17 cellular contexts compared by ENCODE assay signal in the genomic region with DNA sequence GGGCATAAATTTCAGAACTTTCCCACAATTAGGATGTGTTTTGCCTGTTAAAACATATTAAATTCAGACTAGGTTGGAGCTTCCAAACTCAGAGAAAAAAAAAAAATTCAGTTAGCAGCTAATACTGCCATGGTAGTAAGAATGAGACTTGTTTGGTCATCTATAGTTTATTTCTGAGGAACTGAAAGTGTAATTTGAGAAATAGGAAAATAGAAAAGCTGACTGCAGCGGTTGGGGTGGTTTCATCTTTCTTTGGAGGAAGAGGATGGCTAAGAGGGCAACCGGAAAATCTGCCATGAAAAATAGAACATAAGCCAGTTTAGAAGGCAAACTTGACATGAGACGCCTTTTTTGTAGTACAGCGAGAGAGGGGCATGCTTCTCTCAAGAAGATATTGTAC.
"Had no signal": no experiment of that assay in that cellular context is flagged by ENCODE, and none has a peak within 500 bp of the region (broad histone marks: within the 10 kb centered on the region; RNA-seq: fewer than 3 reads in every experiment).

No MANE protein-coding gene starts in this region.

- H3K9me3 ChIP-seq: adrenal gland, colonic mucosa, left lung, stomach, testis, upper lobe of left lung had no signal

- H3K27me3 Mint-ChIP-seq: activated CD4-positive, alpha-beta memory T cell treated with anti-CD3 and anti-CD28 coated beads, Interleukin-2, amount 10 ng/mL, durations not matched to agents 7 days and 5 days; activated CD4-positive, alpha-beta T cell treated with anti-CD3 and anti-CD28 coated beads for 36 hours; activated naive CD4-positive, alpha-beta T cell treated with anti-CD3 and anti-CD28 coated beads, Interleukin-2, amount 50 U/mL, for 24 hours; naive thymus-derived CD4-positive, alpha-beta T cell had no signal

- H3K4me3 Mint-ChIP-seq: activated CD4-positive, alpha-beta memory T cell treated with anti-CD3 and anti-CD28 coated beads, Interleukin-2, amount 10 ng/mL, durations not matched to agents 7 days and 5 days; activated CD4-positive, alpha-beta T cell treated with anti-CD3 and anti-CD28 coated beads for 36 hours; activated naive CD4-positive, alpha-beta T cell treated with anti-CD3 and anti-CD28 coated beads, Interleukin-2, amount 50 U/mL, for 24 hours; activated T-cell treated with anti-CD3 and anti-CD28 coated beads, Interleukin-2, amount 50 U/mL, for 4 hours; naive thymus-derived CD4-positive, alpha-beta T cell had no signal

- H3K27ac ChIP-seq: adrenal gland, cardiac muscle cell, colonic mucosa, left lung, stomach, testis, upper lobe of left lung had no signal

- H3K36me3 Mint-ChIP-seq: activated naive CD4-positive, alpha-beta T cell treated with anti-CD3 and anti-CD28 coated beads, Interleukin-2, amount 50 U/mL, for 24 hours; naive thymus-derived CD4-positive, alpha-beta T cell had no signal

- H3K36me3 ChIP-seq: adrenal gland, cardiac muscle cell, colonic mucosa, left lung, stomach, upper lobe of left lung had no signal

- DNase-seq: activated CD4-positive, alpha-beta memory T cell treated with anti-CD3 and anti-CD28 coated beads, Interleukin-2, amount 10 ng/mL, durations not matched to agents 7 days and 5 days; activated CD4-positive, alpha-beta T cell treated with anti-CD3 and anti-CD28 coated beads for 36 hours; activated effector memory CD4-positive, alpha-beta T cell treated with Interleukin-2 at 50 U/mL for 16 hours; activated T-cell treated with anti-CD3 and anti-CD28 coated beads, Interleukin-2, amount 50 U/mL, for 4 hours; adrenal gland; hippocampal formation; left lung; naive thymus-derived CD4-positive, alpha-beta T cell; stimulated activated CD4-positive, alpha-beta T cell treated with anti-CD3 and anti-CD28 coated beads, Interleukin-1b, Interleukin-23, amount 100 ng/mL, for 48 hours; stomach; testis; upper lobe of left lung had no signal

- H3K27me3 ChIP-seq: adrenal gland, cardiac muscle cell, colonic mucosa, left lung, stomach, testis, upper lobe of left lung had no signal

- H3K27ac Mint-ChIP-seq: activated CD4-positive, alpha-beta memory T cell treated with anti-CD3 and anti-CD28 coated beads, Interleukin-2, amount 10 ng/mL, durations not matched to agents 7 days and 5 days; activated CD4-positive, alpha-beta T cell treated with anti-CD3 and anti-CD28 coated beads for 36 hours; activated naive CD4-positive, alpha-beta T cell treated with anti-CD3 and anti-CD28 coated beads, Interleukin-2, amount 50 U/mL, for 24 hours; naive thymus-derived CD4-positive, alpha-beta T cell had no signal

- FAIRE-seq: endometrium, keratinocyte had no signal

- ATAC-seq: activated CD4-positive, alpha-beta T cell treated with anti-CD3 and anti-CD28 coated beads for 36 hours; activated T-cell treated with anti-CD3 and anti-CD28 coated beads, Interleukin-2, amount 50 U/mL, for 4 hours; left lung; naive thymus-derived CD4-positive, alpha-beta T cell had no signal

- H3K4me3 ChIP-seq: adrenal gland, cardiac muscle cell, colonic mucosa, left lung, stomach, testis, upper lobe of left lung had no signal

- H3K4me1 Mint-ChIP-seq: activated CD4-positive, alpha-beta memory T cell treated with anti-CD3 and anti-CD28 coated beads, Interleukin-2, amount 10 ng/mL, durations not matched to agents 7 days and 5 days; activated CD4-positive, alpha-beta T cell treated with anti-CD3 and anti-CD28 coated beads for 36 hours; activated naive CD4-positive, alpha-beta T cell treated with anti-CD3 and anti-CD28 coated beads, Interleukin-2, amount 50 U/mL, for 24 hours; naive thymus-derived CD4-positive, alpha-beta T cell had no signal

- H3K4me1 ChIP-seq: adrenal gland, colonic mucosa, left lung, stomach, testis, upper lobe of left lung had no signal
